ENCODE assay signal across 1 cellular context in genomic region chr1:92016720-92017316, GRCh38.
TF ChIP-seq lines count a peak whose summit lies in the region.

No MANE protein-coding gene starts in this region.

TF ChIP-seq in WTC11, 78 proteins besides CTCF, POLR2A, EP300 and RAD21 (continued from another document):
- TF ChIP-seq HMGXB4 (CRISPR knock-in tag; IDR thresholded peaks at IDR 0.05) = no peak
- TF ChIP-seq TCF7 (CRISPR knock-in tag; IDR thresholded peaks at IDR 0.05; ENCODE audit: low read depth) = no peak
- TF ChIP-seq ESRRA (CRISPR knock-in tag; IDR thresholded peaks at IDR 0.05; ENCODE audit: borderline replicate concordance) = no peak
- TF ChIP-seq ZNF671 (CRISPR knock-in tag; IDR thresholded peaks at IDR 0.05) = no peak
- TF ChIP-seq ZNF281 (CRISPR knock-in tag; IDR thresholded peaks at IDR 0.05) = no peak
- no peak for TF ChIP-seq ZBTB43 (CRISPR knock-in tag; IDR thresholded peaks at IDR 0.05)
- no peak for TF ChIP-seq EMX1 (CRISPR knock-in tag; IDR thresholded peaks at IDR 0.05)
- no peak for TF ChIP-seq NR2C2 (CRISPR knock-in tag; IDR thresholded peaks at IDR 0.05)
- no peak for TF ChIP-seq GTF2I (CRISPR knock-in tag; conservative IDR thresholded peaks at IDR 0.05)
- TF ChIP-seq NFATC4 (CRISPR knock-in tag; IDR thresholded peaks at IDR 0.05) = no peak
- TF ChIP-seq ATF6 (CRISPR knock-in tag; IDR thresholded peaks at IDR 0.05) = no peak
- TF ChIP-seq FOXK1 (CRISPR knock-in tag; IDR thresholded peaks at IDR 0.05) = no peak
- no peak for TF ChIP-seq CREB1 (CRISPR knock-in tag; IDR thresholded peaks at IDR 0.05)
- no peak for TF ChIP-seq AFF4 (CRISPR knock-in tag; IDR thresholded peaks at IDR 0.05; ENCODE audit: borderline replicate concordance)
